Comparison of ENCODE assay signal across 8 cellular contexts in the genomic region with DNA sequence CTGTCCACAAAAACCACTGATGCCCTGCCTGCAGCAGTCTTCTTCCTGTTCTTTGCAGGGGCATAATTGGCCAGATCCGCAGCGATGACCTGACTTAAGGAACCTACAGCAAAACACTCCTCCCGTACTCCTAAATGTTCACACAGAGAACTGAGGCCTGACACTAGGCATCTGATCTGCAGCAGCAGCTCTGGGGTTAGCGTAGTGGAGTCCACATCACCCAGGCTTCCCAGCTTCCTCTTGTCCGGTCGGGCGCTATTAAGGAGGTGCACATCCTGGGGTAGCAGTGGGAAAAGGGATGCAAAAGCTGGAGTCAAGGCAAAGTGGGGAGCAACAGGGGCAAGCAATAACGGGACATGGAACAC. TPM values are rescaled to one million over a fixed set of nuclear protein-coding genes. Genes with fewer than 3 reads are reported as not detected.
DNase-seq lines count a peak whose midpoint lies in the region; ATAC-seq and TF ChIP-seq lines count a peak whose summit lies in the region.

No MANE protein-coding gene starts in this region.

- peaks cover 20% of the 10 kb centered on the region for H3K36me3 Mint-ChIP-seq in activated naive CD4-positive, alpha-beta T cell treated with anti-CD3 and anti-CD28 coated beads, Interleukin-2, amount 10 ng/mL, durations not matched to agents 7 days and 5 days

- DNase-seq in activated naive CD4-positive, alpha-beta T cell treated with anti-CD3 and anti-CD28 coated beads, Interleukin-2, amount 10 ng/mL, durations not matched to agents 7 days and 5 days: peak; percentile 27
- no peak for DNase-seq in activated naive CD4-positive, alpha-beta T cell treated with anti-CD3 and anti-CD28 coated beads, Interleukin-2, amount 50 U/mL, for 16 hours
- DNase-seq in RPMI8226: peak; percentile 54
- DNase-seq in dorsolateral prefrontal cortex: no peak
- DNase-seq in mucosa of descending colon: peak in 2 of 3 donors; percentile 18 to 35
- DNase-seq in NCI-H2107 (lab: John Stamatoyannopoulos, UW): no peak

- peaks cover 5% of the 10 kb centered on the region for H3K27me3 Mint-ChIP-seq in activated naive CD4-positive, alpha-beta T cell treated with anti-CD3 and anti-CD28 coated beads, Interleukin-2, amount 10 ng/mL, durations not matched to agents 7 days and 5 days

- H3K9me3 Mint-ChIP-seq in activated naive CD4-positive, alpha-beta T cell treated with anti-CD3 and anti-CD28 coated beads, Interleukin-2, amount 10 ng/mL, durations not matched to agents 7 days and 5 days: no peaks in the 10 kb centered on the region

- peak overlapping the region; percentile 98 for H3K27ac Mint-ChIP-seq in activated naive CD4-positive, alpha-beta T cell treated with anti-CD3 and anti-CD28 coated beads, Interleukin-2, amount 10 ng/mL, durations not matched to agents 7 days and 5 days

- peak overlapping the region; percentile 96 for H3K4me3 Mint-ChIP-seq in activated naive CD4-positive, alpha-beta T cell treated with anti-CD3 and anti-CD28 coated beads, Interleukin-2, amount 10 ng/mL, durations not matched to agents 7 days and 5 days

- H3K4me1 Mint-ChIP-seq in activated naive CD4-positive, alpha-beta T cell treated with anti-CD3 and anti-CD28 coated beads, Interleukin-2, amount 10 ng/mL, durations not matched to agents 7 days and 5 days: peaks cover 55% of the 10 kb centered on the region

- H3K36me3 ChIP-seq in mucosa of descending colon (ENCODE audit: low read depth): no peaks in the 10 kb centered on the region

- no peaks in the 10 kb centered on the region for H3K9me3 ChIP-seq in mucosa of descending colon

- H3K4me3 ChIP-seq in dorsolateral prefrontal cortex (peak overlapping the region; percentile 70 to 99 (median 94)), mucosa of descending colon (peak overlapping the region; percentile 78)

- peak overlapping the region in 2 of 59 donors; percentile 52 to 76 for H3K27ac ChIP-seq in dorsolateral prefrontal cortex

- H3K4me1 ChIP-seq in mucosa of descending colon (ENCODE audit: low read depth): peaks cover 23% of the 10 kb centered on the region

- intact Hi-C loops in dorsolateral prefrontal cortex (cut with DNase I) (no loop called here), mucosa of descending colon (cut with DNase I, micrococcal nuclease) (no loop called here)

- CTCF ChIA-PET in activated naive CD4-positive, alpha-beta T cell treated with anti-CD3 and anti-CD28 coated beads, Interleukin-2, amount 10 ng/mL, durations not matched to agents 7 days and 5 days (lab: Charles Lee): interaction anchor here (1.3 kb wide), 1 partner anchor 349 kb away, joined by 3 read pairs; no protein-coding TSS in a partner anchor

- TF ChIP-seq CTCF in dorsolateral prefrontal cortex (IDR thresholded peaks at IDR 0.05 in 54 of 56, conservative IDR thresholded peaks at IDR 0.05 in 2 of 56; ENCODE audit: low read depth in 1 of 56, partially characterized antibody in 56 of 56) (no peak), mucosa of descending colon (IDR thresholded peaks at IDR 0.05) (no peak)

- peaks cover 0 to 16% (median 0%) of the 10 kb centered on the region in 45 donors for H3K27me3 ChIP-seq in dorsolateral prefrontal cortex

- ATAC-seq in HG03097 (IDR thresholded peaks at IDR 0.05; ENCODE audit: low FRiP score, unreplicated experiment) (peak; percentile 18), mucosa of descending colon (peak; percentile 30), HG02588 (IDR thresholded peaks at IDR 0.05; ENCODE audit: unreplicated experiment) (no peak)

RNA-seq across cellular contexts. Expression of gene SCFD2, which starts 0.8 kb away (rescaled TPM):
- total RNA-seq in dorsolateral prefrontal cortex (10 to 100 TPM; 13.8 to 29.8 (median 23.4) TPM), mucosa of descending colon (10 to 100 TPM; 11.7 to 17.2 (median 16.0) TPM)

RNA-seq across cellular contexts. Expression of gene FIP1L1, which starts 12.3 kb away (rescaled TPM):
- total RNA-seq in dorsolateral prefrontal cortex (10 to 100 TPM; 48.3 to 86.9 (median 66.4) TPM), mucosa of descending colon (10 to 100 TPM; 38.9 to 46.1 (median 39.9) TPM)

Comparison
In these comparisons a context has a peak if more than half of its experiments do, and no peak if none do; other contexts are left out.
1. DNase-seq: peak in activated naive CD4-positive, alpha-beta T cell treated with anti-CD3 and anti-CD28 coated beads, Interleukin-2, amount 10 ng/mL, durations not matched to agents 7 days and 5 days (single experiment), RPMI8226 (single experiment) and mucosa of descending colon (2 of 3); none in activated naive CD4-positive, alpha-beta T cell treated with anti-CD3 and anti-CD28 coated beads, Interleukin-2, amount 50 U/mL, for 16 hours (single experiment), dorsolateral prefrontal cortex (0 of 10) and NCI-H2107 (single experiment).